ENCODE assay signal across 8 cellular contexts in the genomic region with DNA sequence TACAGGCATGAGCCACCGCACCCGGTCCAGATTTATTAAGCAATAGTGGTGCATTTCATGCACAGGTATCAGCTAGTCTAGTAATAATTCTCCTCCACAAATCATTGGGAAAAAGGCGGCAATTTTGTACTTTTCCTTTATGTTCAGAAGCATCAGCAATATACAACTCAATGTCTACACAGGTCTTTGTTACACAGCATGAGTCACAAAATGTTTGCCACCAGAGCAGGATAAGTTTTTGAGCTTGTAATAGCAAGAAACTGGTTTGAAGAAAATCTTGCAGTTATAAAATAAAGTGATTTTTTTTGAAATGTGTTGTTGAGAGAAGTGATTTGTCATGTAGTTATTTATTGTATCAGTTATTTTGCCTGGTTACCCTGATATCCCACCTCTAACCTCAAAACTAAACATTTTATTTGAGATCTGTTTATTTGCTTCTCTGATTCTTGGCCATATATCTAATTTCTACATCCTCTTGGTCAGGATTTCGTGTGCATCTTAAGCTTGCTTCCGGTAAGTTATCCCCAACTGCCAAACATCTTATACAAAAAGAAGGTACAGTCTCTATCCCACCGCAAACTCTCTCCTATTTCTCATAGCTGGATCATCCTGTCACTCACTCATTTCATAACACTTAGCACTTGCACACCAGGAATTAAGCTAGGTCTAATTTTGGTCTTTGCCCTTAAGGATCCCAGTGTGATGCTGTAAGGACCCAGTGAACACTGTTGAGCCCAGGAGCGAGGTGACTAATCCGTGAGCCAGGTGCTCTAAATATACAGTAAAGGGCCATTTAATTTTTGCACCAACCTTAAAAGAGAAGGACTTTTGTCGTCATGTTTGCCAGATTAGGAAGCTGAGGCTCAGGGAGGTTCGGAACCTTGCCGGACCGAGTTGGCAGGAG. TPM values are rescaled to one million over a fixed set of nuclear protein-coding genes. Genes with fewer than 3 reads are reported as not detected.
DNase-seq lines count a peak whose midpoint lies in the region; TF ChIP-seq lines count a peak whose summit lies in the region.

No MANE protein-coding gene starts in this region.

- H3K4me3 ChIP-seq in MM.1S (ENCODE audit: low read length) (peak overlapping the region; percentile 90), ectodermal cell (ENCODE audit: insufficient read depth, low read depth, low read length) (peak overlapping the region; percentile 42), osteoblast (ENCODE audit: insufficient read depth, low read length) (peak overlapping the region; percentile 76), adrenal gland (peak overlapping the region in 2 of 4 donors; percentile 36 to 50)

- H4K20me1 ChIP-seq in MM.1S (ENCODE audit: insufficient read depth, low read length) (no peaks in the 10 kb centered on the region), osteoblast (ENCODE audit: insufficient read depth, low read length) (no peaks in the 10 kb centered on the region)

- H3K4me2 ChIP-seq in MM.1S (ENCODE audit: low read depth, low read length) (peak overlapping the region; percentile 98), osteoblast (ENCODE audit: insufficient read depth, low read length) (peak overlapping the region; percentile 98)

- H3K9me3 ChIP-seq in MM.1S (replicated peaks; ENCODE audit: insufficient read depth, low read length) = no peaks in the 10 kb centered on the region
- H3K9me3 ChIP-seq in ectodermal cell (ENCODE audit: control insufficient read depth, low read length) = no peaks in the 10 kb centered on the region
- H3K9me3 ChIP-seq in osteoblast (ENCODE audit: low read depth, low read length) = no peaks in the 10 kb centered on the region
- no peaks in the 10 kb centered on the region for H3K9me3 ChIP-seq in adrenal gland (replicated peaks in 1 of 3)

- peaks cover 3% of the 10 kb centered on the region for H3K79me2 ChIP-seq in MM.1S (ENCODE audit: low read length)
- no peaks in the 10 kb centered on the region for H3K79me2 ChIP-seq in osteoblast (ENCODE audit: insufficient read depth, low read length)

- H3K4me1 ChIP-seq in MM.1S (ENCODE audit: low read length) (peaks cover 19% of the 10 kb centered on the region), ectodermal cell (ENCODE audit: control insufficient read depth, insufficient read depth, low read length) (peaks cover 10% of the 10 kb centered on the region), osteoblast (ENCODE audit: insufficient read depth, low read length) (peaks cover 18% of the 10 kb centered on the region), adrenal gland (replicated peaks in 1 of 2) (peaks cover 10 to 21% of the 10 kb centered on the region in 2 donors)

- TF ChIP-seq POLR2A in GM19099 (IDR thresholded peaks at IDR 0.05; ENCODE audit: extremely low read depth, insufficient read length, low read depth) (peak; percentile 8), adrenal gland (IDR thresholded peaks at IDR 0.05) (no peak)

- H3K36me3 ChIP-seq in MM.1S (replicated peaks; ENCODE audit: insufficient read depth, low read length) (no peaks in the 10 kb centered on the region), ectodermal cell (ENCODE audit: control insufficient read depth, insufficient read depth, low read length) (no peaks in the 10 kb centered on the region), osteoblast (ENCODE audit: insufficient read depth, low read length) (no peaks in the 10 kb centered on the region), adrenal gland (replicated peaks in 1 of 2) (no peaks in the 10 kb centered on the region)

- intact Hi-C loops in adrenal gland (cut with DNase I) = no loop called here

- H3K27me3 ChIP-seq in MM.1S (replicated peaks; ENCODE audit: insufficient read depth, low read length) (no peaks in the 10 kb centered on the region), ectodermal cell (ENCODE audit: control insufficient read depth, insufficient read depth, low read length, poor library complexity, severe bottlenecking) (peaks cover 71% of the 10 kb centered on the region), osteoblast (ENCODE audit: insufficient read depth, low read length) (peaks cover 38% of the 10 kb centered on the region), adrenal gland (peaks cover 26% of the 10 kb centered on the region)

- 38 to 39% methylated on average over 12 of the region's 12 CpGs for WGBS in ectodermal cell, 2 experiments
- 37 to 52% (median 42%) methylated on average over 9 to 12 of the region's 12 CpGs for WGBS in adrenal gland, 4 donors

- H2AFZ ChIP-seq in MM.1S (ENCODE audit: low read length) (peak overlapping the region; percentile 94), osteoblast (ENCODE audit: low read length) (peak overlapping the region; percentile 91)

- no peaks in the 10 kb centered on the region for H3K9me2 ChIP-seq in MM.1S (replicated peaks; ENCODE audit: insufficient read depth, low read length)

- peaks cover 20% of the 10 kb centered on the region for H3F3A ChIP-seq in MM.1S (ENCODE audit: insufficient read depth, low read length)

- no peak for DNase-seq in MM.1S
- DNase-seq in osteoblast (ENCODE audit: insufficient read length, low spot score, missing footprints) = peak; percentile 56
- DNase-seq in adrenal gland = no peak
- DNase-seq in AML-193 (lab: John Stamatoyannopoulos, UW) = no peak
- DNase-seq in NCI-H2107 treated with DMSO at 0.1 percent for 48 hours (lab: John Stamatoyannopoulos, UW; ENCODE audit: unreplicated experiment) = no peak
- DNase-seq in T1000 (lab: John Stamatoyannopoulos, UW) = no peak

- peak overlapping the region; percentile 62 for H3K9ac ChIP-seq in MM.1S (ENCODE audit: low read length)

- H3K27ac ChIP-seq in MM.1S (ENCODE audit: low read length) = peak overlapping the region; percentile 64; the same call in 1 of the 2 replicates
- H3K27ac ChIP-seq in ectodermal cell (ENCODE audit: insufficient read depth, low read depth, low read length, poor library complexity, severe bottlenecking) = no peak overlapping the region
- no peak overlapping the region for H3K27ac ChIP-seq in osteoblast (ENCODE audit: low read depth, low read length)
- no peak overlapping the region for H3K27ac ChIP-seq in adrenal gland

- TF ChIP-seq CTCF in MM.1S (IDR thresholded peaks at IDR 0.05; ENCODE audit: low read length) = no peak
- TF ChIP-seq CTCF in osteoblast (IDR thresholded peaks at IDR 0.05; ENCODE audit: extremely low read depth, low read depth, low read length) = no peak
- no peak for TF ChIP-seq CTCF in adrenal gland (IDR thresholded peaks at IDR 0.05)

RNA-seq across cellular contexts. Expression of a gene that starts 4.5 kb away (rescaled TPM):
- polyA plus RNA-seq in ectodermal cell (2013, experiment 1 of 4) = 6.0 TPM
- polyA plus RNA-seq in ectodermal cell (2013, experiment 2 of 4) = 6.3 TPM
- polyA plus RNA-seq in ectodermal cell (2013, experiment 3 of 4) = 4.5 TPM
- 4.7 TPM for polyA plus RNA-seq in ectodermal cell (2013, experiment 4 of 4)
- total RNA-seq in osteoblast = 1.4 and 1.8 TPM in 2 replicates
- 1 to 10 TPM in 4 of 8 donors, under 1 TPM in 3, not detected in 1; 0.32 to 3.8 (median 1.0) TPM for total RNA-seq in adrenal gland
- polyA plus RNA-seq in adrenal gland = under 1 TPM; 0.33 to 0.40 (median 0.40) TPM

RNA-seq across cellular contexts. Expression of a gene that starts 15.0 kb away (rescaled TPM):
- 61.2 TPM for polyA plus RNA-seq in ectodermal cell (2013, experiment 1 of 4)
- polyA plus RNA-seq in ectodermal cell (2013, experiment 2 of 4) = 62.6 TPM
- 57.8 TPM for polyA plus RNA-seq in ectodermal cell (2013, experiment 3 of 4)
- polyA plus RNA-seq in ectodermal cell (2013, experiment 4 of 4) = 50.4 TPM
- 1.1 and 2.4 TPM in 2 replicates for total RNA-seq in osteoblast
- total RNA-seq in adrenal gland = 1 to 10 TPM in 6 of 8 donors, under 1 TPM in 2; 0.60 to 2.6 (median 1.3) TPM
- polyA plus RNA-seq in adrenal gland = 1 to 10 TPM in 1 of 3 donors, under 1 TPM in 2; 0.40 to 1.5 (median 0.51) TPM

RNA-seq across cellular contexts. Expression of a gene that starts 15.2 kb away (rescaled TPM):
- polyA plus RNA-seq in ectodermal cell (2013, experiment 1 of 4) = 236 TPM
- 257 TPM for polyA plus RNA-seq in ectodermal cell (2013, experiment 2 of 4)
- 191 TPM for polyA plus RNA-seq in ectodermal cell (2013, experiment 3 of 4)
- polyA plus RNA-seq in ectodermal cell (2013, experiment 4 of 4) = 200 TPM
- 42.7 and 44.2 TPM in 2 replicates for total RNA-seq in osteoblast
- total RNA-seq in adrenal gland = 100 to 1,000 TPM in 2 of 8 donors, 10 to 100 TPM in 6; 69.3 to 114 (median 96.1) TPM
- 100 to 1,000 TPM in 2 of 3 donors, 10 to 100 TPM in 1; 80.9 to 117 (median 103) TPM for polyA plus RNA-seq in adrenal gland

RNA-seq across cellular contexts. Expression of a gene that starts 54.6 kb away (rescaled TPM):
- polyA plus RNA-seq in ectodermal cell (2013, experiment 1 of 4) = 74.0 TPM
- polyA plus RNA-seq in ectodermal cell (2013, experiment 2 of 4) = 69.8 TPM
- polyA plus RNA-seq in ectodermal cell (2013, experiment 3 of 4) = 61.0 TPM
- 65.4 TPM for polyA plus RNA-seq in ectodermal cell (2013, experiment 4 of 4)
- total RNA-seq in osteoblast = 111 and 126 TPM in 2 replicates
- 100 to 1,000 TPM in 6 of 8 donors, 10 to 100 TPM in 2; 92.5 to 237 (median 139) TPM for total RNA-seq in adrenal gland
- polyA plus RNA-seq in adrenal gland = 100 to 1,000 TPM in 1 of 3 donors, 10 to 100 TPM in 2; 52.5 to 137 (median 59.5) TPM

RNA-seq across cellular contexts. Expression of a gene that starts 54.8 kb away (rescaled TPM):
- polyA plus RNA-seq in ectodermal cell (2013, experiment 1 of 4) = 35.5 TPM
- 36.0 TPM for polyA plus RNA-seq in ectodermal cell (2013, experiment 2 of 4)
- 20.0 TPM for polyA plus RNA-seq in ectodermal cell (2013, experiment 3 of 4)
- polyA plus RNA-seq in ectodermal cell (2013, experiment 4 of 4) = 22.0 TPM
- total RNA-seq in osteoblast (55.0 and 56.0 TPM in 2 replicates), adrenal gland (10 to 100 TPM; 57.7 to 89.2 (median 71.2) TPM)
- 10 to 100 TPM; 14.9 to 48.2 (median 14.9) TPM for polyA plus RNA-seq in adrenal gland
